ENCODE assay signal across 16 cellular contexts in genomic region chr4:95317124-95317820, GRCh38.
DNase-seq lines count a peak whose midpoint lies in the region; ATAC-seq, FAIRE-seq and TF ChIP-seq lines count a peak whose summit lies in the region.
"Had no signal": no experiment of that assay in that cellular context is flagged by ENCODE, and none has a peak within 500 bp of the region (broad histone marks: within the 10 kb centered on the region; RNA-seq: fewer than 3 reads in every experiment).

No MANE protein-coding gene starts in this region.

- DNase-seq in SK-N-SH (peak; percentile 16), astrocyte (ENCODE audit: low read depth) (no peak), superior temporal gyrus (ENCODE audit: extremely low spot score) (peak; percentile 71)
- no peak for DNase-seq in activated CD4-positive, alpha-beta T cell treated with anti-CD3 and anti-CD28 coated beads, Interleukin-2, amount 50 U/mL, for 48 hours
- DNase-seq: ACHN; activated gamma-delta T cell; DMS53; kidney; mesendoderm; NCI-H1694 treated with DMSO at 0.1 percent for 48 hours; NCI-H510A treated with DMSO at 0.1 percent for 48 hours; stimulated activated CD8-positive, alpha-beta memory T cell treated with anti-CD3 and anti-CD28 coated beads, Interleukin-4, amount 100 ng/mL, for 48 hours had no signal

- H3K79me2 ChIP-seq in SK-N-SH (ENCODE audit: insufficient read depth) (no peaks in the 10 kb centered on the region), astrocyte (ENCODE audit: insufficient read depth, low read length) (no peaks in the 10 kb centered on the region)

- no peak for FAIRE-seq in astrocyte (lab: Jason Lieb, UNC)
- FAIRE-seq: kidney had no signal

- WGBS in SK-N-SH (ENCODE audit: low lambda C conversion rate), result 68% methylated on average over 10 of the region's 10 CpGs
- 49 to 67% methylated on average over 8 to 10 of the region's 10 CpGs for WGBS in gastroesophageal sphincter (ENCODE audit: low coverage in 1 of 2), 2 donors

- H2AFZ ChIP-seq in SK-N-SH (ENCODE audit: low read depth) (no peak overlapping the region), astrocyte (ENCODE audit: low read depth, low read length) (peak overlapping the region; percentile 50)

- H4K20me1 ChIP-seq in SK-N-SH (ENCODE audit: insufficient read depth) (no peaks in the 10 kb centered on the region), astrocyte (ENCODE audit: insufficient read depth, low read length) (no peaks in the 10 kb centered on the region)

- peaks cover 0 to 52% of the 10 kb centered on the region in 2 experiments; a peak in 2 of 4 replicates for H3K4me1 ChIP-seq in SK-N-SH (ENCODE audit: control insufficient read depth in 1 of 2, insufficient read depth in 2 of 2, low read depth in 1 of 2, low read length in 1 of 2)
- H3K4me1 ChIP-seq in astrocyte (ENCODE audit: insufficient read depth, low read length), result no peaks in the 10 kb centered on the region
- H3K4me1 ChIP-seq in gastroesophageal sphincter, result no peaks in the 10 kb centered on the region

- no peaks in the 10 kb centered on the region for H3K27me3 ChIP-seq in SK-N-SH (ENCODE audit: insufficient read depth)
- no peaks in the 10 kb centered on the region for H3K27me3 ChIP-seq in astrocyte (ENCODE audit: insufficient read depth, low read length)
- H3K27me3 ChIP-seq in layer of hippocampus (ENCODE audit: control insufficient read depth, insufficient read depth, low read length), result no peaks in the 10 kb centered on the region
- H3K27me3 ChIP-seq in gastroesophageal sphincter, result no peaks in the 10 kb centered on the region

- H3K9me2 ChIP-seq in SK-N-SH, result no peaks in the 10 kb centered on the region

- no peak for TF ChIP-seq POLR2A in gastroesophageal sphincter (IDR thresholded peaks at IDR 0.05)

- H3K36me3 ChIP-seq in SK-N-SH (replicated peaks in 1 of 2; ENCODE audit: control insufficient read depth in 1 of 2, insufficient read depth in 2 of 2, low read length in 1 of 2), result peaks cover 0 to 3% of the 10 kb centered on the region in 2 experiments
- no peaks in the 10 kb centered on the region for H3K36me3 ChIP-seq in astrocyte (ENCODE audit: insufficient read depth, low read length)
- no peaks in the 10 kb centered on the region for H3K36me3 ChIP-seq in gastroesophageal sphincter

- no peak for TF ChIP-seq EP300 in SK-N-SH (IDR thresholded peaks at IDR 0.05; ENCODE audit: borderline replicate concordance in 1 of 2, low read depth in 1 of 2, low read length in 1 of 2)
- no peak for TF ChIP-seq EP300 in gastroesophageal sphincter (IDR thresholded peaks at IDR 0.05)

- H3K27ac Mint-ChIP-seq in astrocyte (ENCODE audit: unreplicated experiment), result no peak overlapping the region

- POLR2A ChIA-PET in SK-N-SH (lab: Yijun Ruan, JAX), result interaction anchor here (0.7 kb wide), 1 partner anchor 10 kb away, joined by 3 read pairs; no protein-coding TSS in a partner anchor

- H3K9ac ChIP-seq in SK-N-SH (no peak overlapping the region), astrocyte (ENCODE audit: low read length) (no peak overlapping the region)

- CTCF ChIA-PET in SK-N-SH (lab: Yijun Ruan, JAX), result interaction anchor here (0.8 to 1.6 kb wide), 4 partner anchors 17 to 231 kb away, joined by 3 read pairs; no protein-coding TSS in a partner anchor

- H3K27ac ChIP-seq in SK-N-SH (ENCODE audit: low read depth in 2 of 2, low read length in 1 of 2) (peak overlapping the region; percentile 49 to 99; a peak in 3 of 4 replicates), astrocyte (ENCODE audit: low read depth, low read length) (no peak overlapping the region), layer of hippocampus (ENCODE audit: low read depth, low read length) (peak overlapping the region; percentile 60), gastroesophageal sphincter (no peak overlapping the region)

- H3K4me1 Mint-ChIP-seq in astrocyte (ENCODE audit: low read depth, unreplicated experiment), result peaks cover 1% of the 10 kb centered on the region

- no peak for TF ChIP-seq CTCF in SK-N-SH (IDR thresholded peaks at IDR 0.05)
- no peak for TF ChIP-seq CTCF in astrocyte (IDR thresholded peaks at IDR 0.05; ENCODE audit: insufficient read depth, low read depth, low read length)
- no peak for TF ChIP-seq CTCF in gastroesophageal sphincter (IDR thresholded peaks at IDR 0.05)

- H3K9me3 ChIP-seq in SK-N-SH, result no peaks in the 10 kb centered on the region
- H3K9me3 ChIP-seq in astrocyte (ENCODE audit: insufficient read depth, low read depth, low read length), result no peaks in the 10 kb centered on the region
- H3K9me3 ChIP-seq in gastroesophageal sphincter, result no peaks in the 10 kb centered on the region

- no peaks in the 10 kb centered on the region for H3K9me3 Mint-ChIP-seq in astrocyte (ENCODE audit: unreplicated experiment)

- H3K36me3 Mint-ChIP-seq in astrocyte (ENCODE audit: low read depth, unreplicated experiment), result no peaks in the 10 kb centered on the region

- H3K4me3 ChIP-seq in SK-N-SH (ENCODE audit: low read depth in 2 of 2, low read length in 1 of 2), result no peak overlapping the region
- H3K4me3 ChIP-seq in astrocyte (ENCODE audit: insufficient read depth, low read depth, low read length), result no peak overlapping the region
- no peak overlapping the region for H3K4me3 ChIP-seq in gastroesophageal sphincter

- no peaks in the 10 kb centered on the region for H3F3A ChIP-seq in SK-N-SH (replicated peaks; ENCODE audit: insufficient read depth)

- no peak overlapping the region for H3K4me2 ChIP-seq in SK-N-SH
- H3K4me2 ChIP-seq in astrocyte (ENCODE audit: low read length), result no peak overlapping the region

- ATAC-seq in SK-N-SH treated with all-trans-retinoic acid at 6 μM for 48 hours (no peak), gastroesophageal sphincter (no peak), GM21619 (IDR thresholded peaks at IDR 0.05; ENCODE audit: unreplicated experiment) (no peak)

- H3K27me3 Mint-ChIP-seq in astrocyte (ENCODE audit: low read depth, unreplicated experiment), result no peaks in the 10 kb centered on the region

- TF ChIP-seq RAD21 in SK-N-SH (IDR thresholded peaks at IDR 0.05; ENCODE audit: low read length), result no peak

- H3K4me3 Mint-ChIP-seq in astrocyte (ENCODE audit: unreplicated experiment), result no peak overlapping the region

TF ChIP-seq in SK-N-SH, 30 proteins besides CTCF, POLR2A, EP300 and RAD21:
- TF ChIP-seq IRF3 (IDR thresholded peaks at IDR 0.05; ENCODE audit: low read depth, low read length) (no peak), PBX3 (IDR thresholded peaks at IDR 0.05) (no peak), GATA2 (CRISPR knock-in tag; IDR thresholded peaks at IDR 0.05) (peak; percentile 55), TCF12 (IDR thresholded peaks at IDR 0.05) (no peak), SIN3A (IDR thresholded peaks at IDR 0.05; ENCODE audit: borderline replicate concordance, low read depth, low read length) (no peak), FOSL2 (IDR thresholded peaks at IDR 0.05; ENCODE audit: borderline replicate concordance, low read depth) (no peak), GABPA (IDR thresholded peaks at IDR 0.05; ENCODE audit: low read depth) (no peak), RCOR1 (IDR thresholded peaks at IDR 0.05; ENCODE audit: low read length) (no peak)
TF ChIP-seq in SK-N-SH: peak in this region for 1.

TF ChIP-seq in SK-N-SH treated with all-trans-retinoic acid at 6 μM for 48 hours, 23 proteins besides CTCF, POLR2A, EP300 and RAD21:
- TF ChIP-seq RARB (CRISPR knock-in tag; IDR thresholded peaks at IDR 0.05) (no peak), ARNTL (CRISPR knock-in tag; IDR thresholded peaks at IDR 0.05; ENCODE audit: borderline replicate concordance, low read depth) (no peak), GLIS3 (CRISPR knock-in tag; IDR thresholded peaks at IDR 0.05) (no peak), ZFP30 (CRISPR knock-in tag; IDR thresholded peaks at IDR 0.05) (no peak), PPARA (CRISPR knock-in tag; IDR thresholded peaks at IDR 0.05; ENCODE audit: borderline replicate concordance) (no peak), TOX (CRISPR knock-in tag; IDR thresholded peaks at IDR 0.05; ENCODE audit: borderline replicate concordance) (no peak), ZFP3 (CRISPR knock-in tag; IDR thresholded peaks at IDR 0.05) (no peak), SNAI2 (CRISPR knock-in tag; IDR thresholded peaks at IDR 0.05) (no peak), TSHZ2 (CRISPR knock-in tag; IDR thresholded peaks at IDR 0.05) (no peak), CSRNP3 (CRISPR knock-in tag; IDR thresholded peaks at IDR 0.05) (no peak), ISL1 (CRISPR knock-in tag; IDR thresholded peaks at IDR 0.05) (no peak), ZNF70 (CRISPR knock-in tag; IDR thresholded peaks at IDR 0.05) (no peak), OSR1 (CRISPR knock-in tag; IDR thresholded peaks at IDR 0.05) (no peak)

Comparison
In these comparisons a context has a peak if more than half of its experiments do, and no peak if none do; other contexts are left out.
1. DNase-seq: peak in SK-N-SH (single experiment) and superior temporal gyrus (single experiment); none in astrocyte (single experiment) and activated CD4-positive, alpha-beta T cell treated with anti-CD3 and anti-CD28 coated beads, Interleukin-2, amount 50 U/mL, for 48 hours (0 of 2).
2. H3K27ac ChIP-seq: peak in SK-N-SH (2 of 2) and layer of hippocampus (single experiment); none in astrocyte (single experiment) and gastroesophageal sphincter (0 of 4).